Comparison of ENCODE assay signal across 11 cellular contexts in the genomic region with DNA sequence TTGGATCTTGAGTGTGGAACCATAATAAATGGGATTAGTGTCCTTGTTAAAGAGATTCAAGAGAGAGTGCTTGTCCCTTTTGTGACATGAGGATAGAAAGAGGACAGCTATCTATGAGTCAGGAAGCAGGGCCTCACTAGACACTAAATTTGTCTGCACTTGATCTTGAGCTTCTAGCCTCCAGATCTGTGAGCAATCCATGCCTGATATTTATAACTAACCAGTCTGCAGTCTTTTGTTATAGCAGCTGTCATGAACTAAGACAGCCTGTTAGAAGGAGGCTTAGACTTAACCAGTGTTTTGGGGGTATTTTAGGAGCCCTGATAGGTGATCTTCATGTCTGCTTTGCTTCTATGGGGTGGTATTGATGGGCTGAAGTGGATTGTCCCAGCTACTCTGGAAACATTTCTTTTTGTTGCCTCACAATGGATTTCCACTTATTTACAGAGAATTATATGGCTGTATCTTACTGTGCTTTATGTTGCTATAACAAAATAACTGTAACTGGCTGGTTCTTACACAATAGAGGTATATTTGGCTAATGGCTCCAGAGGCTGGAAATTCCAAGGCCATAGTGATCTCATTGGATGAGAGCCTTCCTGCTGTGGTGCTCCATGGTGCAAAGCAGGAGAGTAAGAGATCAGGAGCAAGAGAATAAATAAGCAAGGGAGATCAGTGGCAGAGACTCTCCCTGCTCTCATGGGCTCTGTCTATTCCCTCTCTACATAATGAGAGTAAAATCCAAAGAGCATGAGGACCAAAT. TPM values are rescaled to one million over a fixed set of nuclear protein-coding genes. Genes with fewer than 3 reads are reported as not detected.
DNase-seq lines count a peak whose midpoint lies in the region; ATAC-seq and TF ChIP-seq lines count a peak whose summit lies in the region.
"Had no signal": no experiment of that assay in that cellular context is flagged by ENCODE, and none has a peak within 500 bp of the region (broad histone marks: within the 10 kb centered on the region; RNA-seq: fewer than 3 reads in every experiment).

No MANE protein-coding gene starts in this region.

- H3K4me1 ChIP-seq in BE2C: peaks cover 18% of the 10 kb centered on the region
- peaks cover 8 to 23% of the 10 kb centered on the region in 2 donors for H3K4me1 ChIP-seq in ascending aorta
- H3K4me1 ChIP-seq in right atrium auricular region: peaks cover 4 to 30% of the 10 kb centered on the region in 2 donors

- H3K27ac Mint-ChIP-seq in progenitor cell of endocrine pancreas: peak overlapping the region; percentile 95
- H3K27ac Mint-ChIP-seq in CD14-positive monocyte: no peak overlapping the region
- H3K27ac Mint-ChIP-seq: dendritic cell treated with granulocyte-macrophage colony-stimulating factor and Interleukin-4, amounts not matched to agents 40 ng/mL and 50 ng/mL, for 4 days; memory B cell had no signal

- H3K36me3 Mint-ChIP-seq in progenitor cell of endocrine pancreas (ENCODE audit: insufficient read depth) (peaks cover 14% of the 10 kb centered on the region), CD14-positive monocyte (no peaks in the 10 kb centered on the region)
- H3K36me3 Mint-ChIP-seq: memory B cell had no signal

- H3K27me3 ChIP-seq in BE2C (no peaks in the 10 kb centered on the region), ascending aorta (no peaks in the 10 kb centered on the region), right atrium auricular region (no peaks in the 10 kb centered on the region)

- H3K4me1 Mint-ChIP-seq in progenitor cell of endocrine pancreas (ENCODE audit: low read depth) (peaks cover 18% of the 10 kb centered on the region), CD14-positive monocyte (no peaks in the 10 kb centered on the region)
- H3K4me1 Mint-ChIP-seq: memory B cell had no signal

- peaks cover 11% of the 10 kb centered on the region for H3K9me3 Mint-ChIP-seq in progenitor cell of endocrine pancreas (ENCODE audit: low read depth)
- H3K9me3 Mint-ChIP-seq in CD14-positive monocyte: peaks cover 0 to 9% (median 6%) of the 10 kb centered on the region in 7 donors
- H3K9me3 Mint-ChIP-seq: dendritic cell treated with granulocyte-macrophage colony-stimulating factor and Interleukin-4, amounts not matched to agents 40 ng/mL and 50 ng/mL, for 4 days had no signal

- H3K36me3 ChIP-seq in BE2C: no peaks in the 10 kb centered on the region
- no peaks in the 10 kb centered on the region for H3K36me3 ChIP-seq in ascending aorta
- no peaks in the 10 kb centered on the region for H3K36me3 ChIP-seq in right atrium auricular region

- TF ChIP-seq CTCF in BE2C (IDR thresholded peaks at IDR 0.05; ENCODE audit: low read depth, low read length) (no peak), ascending aorta (IDR thresholded peaks at IDR 0.05) (no peak), right atrium auricular region (IDR thresholded peaks at IDR 0.05) (no peak), progenitor cell of endocrine pancreas (IDR thresholded peaks at IDR 0.05; ENCODE audit: unreplicated experiment) (no peak), CD14-positive monocyte (IDR thresholded peaks at IDR 0.05) (no peak)

- H3K27me3 Mint-ChIP-seq in progenitor cell of endocrine pancreas (no peaks in the 10 kb centered on the region), CD14-positive monocyte (ENCODE audit: low read depth in 3 of 3) (peaks cover 0 to 4% (median 2%) of the 10 kb centered on the region in 3 donors)
- H3K27me3 Mint-ChIP-seq: dendritic cell treated with granulocyte-macrophage colony-stimulating factor and Interleukin-4, amounts not matched to agents 40 ng/mL and 50 ng/mL, for 4 days had no signal

- H3K4me3 Mint-ChIP-seq in progenitor cell of endocrine pancreas (ENCODE audit: low read depth) (no peak overlapping the region), CD14-positive monocyte (no peak overlapping the region)
- H3K4me3 Mint-ChIP-seq: dendritic cell treated with granulocyte-macrophage colony-stimulating factor and Interleukin-4, amounts not matched to agents 40 ng/mL and 50 ng/mL, for 4 days; memory B cell had no signal

- intact Hi-C loops in ascending aorta (cut with DNase I): loop anchor here (1.0 to 10.0 kb wide), 5 partner anchors 23 to 1964 kb away; partner anchors contain the start of gene AKR1C3
- intact Hi-C loops in CD14-positive monocyte (cut with micrococcal nuclease): no loop called here

- H3K4me3 ChIP-seq in BE2C (ENCODE audit: low read depth, low read length) (0 out of 2 replicates have a peak overlapping the region, but pooled peaks have one; percentile 0), ascending aorta (peak overlapping the region in 1 of 2 donors; percentile 24), right atrium auricular region (no peak overlapping the region)

- H3K9me3 ChIP-seq in BE2C: no peaks in the 10 kb centered on the region
- no peaks in the 10 kb centered on the region for H3K9me3 ChIP-seq in ascending aorta
- no peaks in the 10 kb centered on the region for H3K9me3 ChIP-seq in right atrium auricular region

- ATAC-seq in HG02759 (IDR thresholded peaks at IDR 0.05; ENCODE audit: unreplicated experiment) (no peak), HG03457 (IDR thresholded peaks at IDR 0.05; ENCODE audit: unreplicated experiment) (no peak)

- DNase-seq in BE2C (no peak), ascending aorta (ENCODE audit: low spot score in 2 of 2) (no peak), right atrium auricular region (ENCODE audit: low spot score) (no peak), progenitor cell of endocrine pancreas (ENCODE audit: low spot score, unreplicated experiment) (no peak), CD14-positive monocyte (ENCODE audit: low spot score) (no peak), SW 1271 (lab: John Stamatoyannopoulos, UW) (no peak)
- DNase-seq: activated CD8-positive, alpha-beta memory T cell treated with anti-CD3 and anti-CD28 coated beads, Interleukin-2, amount 50 U/mL, for 48 hours had no signal

- H3K27ac ChIP-seq in ascending aorta: peak overlapping the region; percentile 90 to 93
- peak overlapping the region; percentile 79 to 83 for H3K27ac ChIP-seq in right atrium auricular region

RNA-seq across cellular contexts. Expression of gene AKR1C3, which starts 23.4 kb away (rescaled TPM):
- polyA plus RNA-seq in BE2C (2012; ENCODE audit: insufficient read depth, insufficient read length, low read depth): 16.1 TPM
- 64.4 TPM for total RNA-seq in ascending aorta
- total RNA-seq in right atrium auricular region: 10 to 100 TPM; 42.1 to 48.9 TPM
- 4.6 and 9.3 TPM in 2 replicates for total RNA-seq in progenitor cell of endocrine pancreas
- polyA plus RNA-seq in CD14-positive monocyte: 1 to 10 TPM; 1.9 to 2.4 TPM
